ENCODE assay signal across 23 cellular contexts in genomic region chr3:172911142-172911541, GRCh38.
"Had no signal": no experiment of that assay in that cellular context is flagged by ENCODE, and none has a peak within 500 bp of the region (broad histone marks: within the 10 kb centered on the region; RNA-seq: fewer than 3 reads in every experiment).

No MANE protein-coding gene starts in this region.

- H3K27ac ChIP-seq: cardiac muscle cell, foreskin keratinocyte, tibial artery had no signal

- ATAC-seq: activated CD8-positive, alpha-beta T cell treated with anti-CD3 and anti-CD28 coated beads for 36 hours; activated T-helper 17 cell treated with anti-CD3 and anti-CD28 coated beads, Interleukin-2, amount 50 U/mL, for 72 hours; effector memory CD8-positive, alpha-beta T cell; foreskin keratinocyte; left lobe of liver had no signal

- DNase-seq: activated CD4-positive, alpha-beta T cell treated with anti-CD3 and anti-CD28 coated beads, Interleukin-2, amount 10 ng/mL, durations not matched to agents 24 days and 14 days; activated CD4-positive, CD25-positive, alpha-beta regulatory T cell; activated CD8-positive, alpha-beta T cell treated with anti-CD3 and anti-CD28 coated beads for 36 hours; activated naive CD4-positive, alpha-beta T cell; activated naive CD8-positive, alpha-beta T cell treated with anti-CD3 and anti-CD28 coated beads for 36 hours; activated T-cell treated with anti-CD3 and anti-CD28 coated beads, Interleukin-2, amount 50 U/mL, for 1 hour; amniotic stem cell; effector memory CD8-positive, alpha-beta T cell; foreskin keratinocyte; glutamatergic neuron; hippocampal formation; kidney; nucleus accumbens; posterior cingulate gyrus; stimulated activated CD8-positive, alpha-beta memory T cell treated with anti-CD3 and anti-CD28 coated beads, Interleukin-4, amount 100 ng/mL, for 48 hours; stimulated activated naive CD4-positive, alpha-beta T cell; tibial artery had no signal

- H3K4me1 Mint-ChIP-seq: activated CD4-positive, alpha-beta T cell treated with anti-CD3 and anti-CD28 coated beads, Interleukin-2, amount 10 ng/mL, durations not matched to agents 24 days and 14 days; activated naive CD8-positive, alpha-beta T cell treated with anti-CD3 and anti-CD28 coated beads for 36 hours; activated T-helper 17 cell treated with anti-CD3 and anti-CD28 coated beads, Interleukin-2, amount 50 U/mL, for 72 hours had no signal

- H3K9me3 ChIP-seq: tibial artery had no signal

- H3K4me1 ChIP-seq: foreskin keratinocyte, tibial artery had no signal

- H3K36me3 ChIP-seq: cardiac muscle cell, tibial artery had no signal

- H3K27me3 Mint-ChIP-seq: activated naive CD8-positive, alpha-beta T cell treated with anti-CD3 and anti-CD28 coated beads for 36 hours had no signal

- H3K27me3 ChIP-seq: cardiac muscle cell, foreskin keratinocyte, tibial artery had no signal

- H3K4me3 ChIP-seq: cardiac muscle cell, lung, tibial artery had no signal

- H3K4me3 Mint-ChIP-seq: activated CD4-positive, alpha-beta T cell treated with anti-CD3 and anti-CD28 coated beads, Interleukin-2, amount 10 ng/mL, durations not matched to agents 24 days and 14 days; activated CD8-positive, alpha-beta T cell treated with anti-CD3 and anti-CD28 coated beads for 36 hours; activated naive CD8-positive, alpha-beta T cell treated with anti-CD3 and anti-CD28 coated beads for 36 hours; activated T-helper 17 cell treated with anti-CD3 and anti-CD28 coated beads, Interleukin-2, amount 50 U/mL, for 72 hours; effector memory CD8-positive, alpha-beta T cell; mesothelial cell of epicardium; nephron had no signal

- H3K36me3 Mint-ChIP-seq: activated naive CD8-positive, alpha-beta T cell treated with anti-CD3 and anti-CD28 coated beads for 36 hours; mesothelial cell of epicardium had no signal

- H3K27ac Mint-ChIP-seq: activated CD4-positive, alpha-beta T cell treated with anti-CD3 and anti-CD28 coated beads, Interleukin-2, amount 10 ng/mL, durations not matched to agents 24 days and 14 days; activated CD8-positive, alpha-beta T cell treated with anti-CD3 and anti-CD28 coated beads for 36 hours; activated naive CD8-positive, alpha-beta T cell treated with anti-CD3 and anti-CD28 coated beads for 36 hours; activated T-helper 17 cell treated with anti-CD3 and anti-CD28 coated beads, Interleukin-2, amount 50 U/mL, for 72 hours; effector memory CD8-positive, alpha-beta T cell; mesothelial cell of epicardium; nephron had no signal

- H3K9me3 Mint-ChIP-seq: activated CD4-positive, alpha-beta T cell treated with anti-CD3 and anti-CD28 coated beads, Interleukin-2, amount 10 ng/mL, durations not matched to agents 24 days and 14 days; activated CD8-positive, alpha-beta T cell treated with anti-CD3 and anti-CD28 coated beads for 36 hours; activated naive CD8-positive, alpha-beta T cell treated with anti-CD3 and anti-CD28 coated beads for 36 hours; activated T-helper 17 cell treated with anti-CD3 and anti-CD28 coated beads, Interleukin-2, amount 50 U/mL, for 72 hours; mesothelial cell of epicardium; nephron had no signal
